In genomic region chr19:39970424-39970673, GRCh38 we compare ENCODE assay signal across 8 cellular contexts. TPM values are rescaled to one million over a fixed set of nuclear protein-coding genes. Genes with fewer than 3 reads are reported as not detected.
DNase-seq lines count a peak whose midpoint lies in the region; ATAC-seq and TF ChIP-seq lines count a peak whose summit lies in the region.

No MANE protein-coding gene starts in this region.

- peak; percentile 28 for DNase-seq in DMS153 (lab: John Stamatoyannopoulos, UW)
- DNase-seq in HCT116 (ENCODE audit: low read depth, low spot score): no peak
- DNase-seq in RWPE2 (ENCODE audit: low spot score): no peak
- no peak for DNase-seq in epithelial cell of proximal tubule (ENCODE audit: low read depth)
- DNase-seq in omental fat pad (ENCODE audit: low spot score): no peak
- no peak for DNase-seq in GOT3 (lab: John Stamatoyannopoulos, UW)
- DNase-seq in ureter (ENCODE audit: low spot score): no peak
- DNase-seq in HT-29 (ENCODE audit: low spot score): no peak

- H3K27ac ChIP-seq in HCT116 (ENCODE audit: low read depth, low read length) (peak overlapping the region; percentile 82), RWPE2 (ENCODE audit: poor library complexity, severe bottlenecking) (peak overlapping the region; percentile 62)

- peaks cover 6 to 18% of the 10 kb centered on the region in 2 experiments for H3K4me1 ChIP-seq in HCT116 (ENCODE audit: control insufficient read depth in 1 of 2, insufficient read depth in 2 of 2, low read length in 2 of 2)
- peaks cover 13% of the 10 kb centered on the region for H3K4me1 ChIP-seq in RWPE2 (ENCODE audit: insufficient read depth, poor library complexity, severe bottlenecking)

- H3K4me3 ChIP-seq in HCT116 (replicated peaks in 1 of 2; ENCODE audit: low read depth in 1 of 2, low read length in 2 of 2): peak overlapping the region; percentile 62 to 100
- H3K4me3 ChIP-seq in RWPE2 (ENCODE audit: severe bottlenecking): peak overlapping the region; percentile 63
- peak overlapping the region; percentile 71 for H3K4me3 ChIP-seq in epithelial cell of proximal tubule (ENCODE audit: low read depth, low read length)

- CTCF ChIA-PET in HCT116 (lab: Charles Lee): interaction anchor here (1.2 to 1.7 kb wide), 8 partner anchors 9 to 247 kb away, joined by 3 to 10 read pairs (median 4); partner anchors contain the start of genes FBL and TTC9B

- BruUV-seq in HCT116 (replicated peaks; lab: Mats Ljungman, UMichigan): TSS peak; percentile 79

- H4K20me1 ChIP-seq in HCT116 (ENCODE audit: insufficient read depth): no peaks in the 10 kb centered on the region

- peak overlapping the region; percentile 99 for H3K9ac ChIP-seq in HCT116 (ENCODE audit: low read length)

- intact Hi-C loops in HCT116 (cut with micrococcal nuclease): loop anchor here (2.0 kb wide), 1 partner anchor 178 kb away; no protein-coding TSS in a partner anchor

- H3K79me2 ChIP-seq in HCT116 (ENCODE audit: insufficient read depth, low read length): peaks cover 58% of the 10 kb centered on the region

- H3K9me3 ChIP-seq in HCT116 (ENCODE audit: control insufficient read depth in 1 of 2, insufficient read depth in 1 of 2, low read depth in 1 of 2, low read length in 2 of 2): no peaks in the 10 kb centered on the region
- no peaks in the 10 kb centered on the region for H3K9me3 ChIP-seq in RWPE2 (ENCODE audit: severe bottlenecking)

- H2AFZ ChIP-seq in HCT116 (ENCODE audit: low read depth, low read length, poor library complexity, severe bottlenecking): no peak overlapping the region

- no peaks in the 10 kb centered on the region for H3K9me2 ChIP-seq in HCT116 (ENCODE audit: insufficient read depth)

- H3K36me3 ChIP-seq in HCT116 (ENCODE audit: control insufficient read depth in 1 of 2, insufficient read depth in 2 of 2, low read length in 2 of 2) (peaks cover 27 to 28% of the 10 kb centered on the region in 2 experiments), RWPE2 (ENCODE audit: low read depth) (peaks cover 40% of the 10 kb centered on the region)

- H3K4me2 ChIP-seq in HCT116 (ENCODE audit: low read length): peak overlapping the region; percentile 99

- POLR2A ChIA-PET in HCT116 (lab: Charles Lee): interaction anchor here (0.6 to 1.5 kb wide), 8 partner anchors 9 to 535 kb away, joined by 3 to 7 read pairs (median 4); partner anchors contain the start of genes RPS16, ZNF546 and ZNF780A

- no peak for ATAC-seq in HCT116
- peak; percentile 19 for ATAC-seq in RWPE2 (ENCODE audit: low read depth)
- ATAC-seq in omental fat pad (ENCODE audit: low FRiP score): peak; percentile 8

- no peaks in the 10 kb centered on the region for H3K27me3 ChIP-seq in HCT116 (ENCODE audit: insufficient read depth, low read length)
- no peaks in the 10 kb centered on the region for H3K27me3 ChIP-seq in RWPE2 (ENCODE audit: insufficient read depth, poor library complexity, severe bottlenecking)

- TF ChIP-seq CTCF in HCT116 (IDR thresholded peaks at IDR 0.05 in 2 of 3, conservative IDR thresholded peaks at IDR 0.05 in 1 of 3; ENCODE audit: borderline replicate concordance in 1 of 3, insufficient read depth in 1 of 3, low read depth in 2 of 3, low read length in 2 of 3) (no peak), RWPE2 (IDR thresholded peaks at IDR 0.05; ENCODE audit: poor library complexity, severe bottlenecking) (no peak), epithelial cell of proximal tubule (conservative IDR thresholded peaks at IDR 0.05; ENCODE audit: low read depth, low read length) (no peak), omental fat pad (IDR thresholded peaks at IDR 0.05) (no peak)

- TF ChIP-seq POLR2A in HCT116 (IDR thresholded peaks at IDR 0.05; ENCODE audit: borderline replicate concordance, extremely low read depth, insufficient read depth, insufficient read length): no peak

- TF ChIP-seq RAD21 in HCT116 (IDR thresholded peaks at IDR 0.05; ENCODE audit: low read depth): no peak

- RAD21 ChIA-PET in HCT116 (lab: Charles Lee; ENCODE audit: low non-redundant PET in 1 of 2, low total read pairs in 2 of 2, uncharacterized antibody in 2 of 2, unreplicated experiment in 2 of 2): no interaction called here

TF ChIP-seq in HCT116, 20 proteins besides CTCF, POLR2A, EP300 and RAD21:
- no peak for TF ChIP-seq ZFX (IDR thresholded peaks at IDR 0.05)
- TF ChIP-seq EZH2 (IDR thresholded peaks at IDR 0.05): no peak
- no peak for TF ChIP-seq ZBTB33 (IDR thresholded peaks at IDR 0.05; ENCODE audit: extremely low read depth, insufficient replicate concordance, low read length)

RNA-seq across cellular contexts. Expression of gene PSMC4, which starts 0.6 kb away (rescaled TPM):
- total RNA-seq in HCT116 (2021; ENCODE audit: unreplicated experiment): 120 TPM
- polyA plus RNA-seq in HCT116 (2012): 136 and 141 TPM in 2 replicates
- 126 and 199 TPM in 2 replicates for total RNA-seq in epithelial cell of proximal tubule
- 100 to 1,000 TPM in 1 of 4 donors, 10 to 100 TPM in 3; 52.6 to 141 (median 75.4) TPM for total RNA-seq in omental fat pad
- 97.6 TPM for total RNA-seq in ureter
- total RNA-seq in HT-29 (2014; rRNA removed; shearing (Covaris generic)): 284 and 351 TPM in 2 replicates

RNA-seq across cellular contexts. Expression of gene ZNF546, which starts 26.5 kb away (rescaled TPM):
- total RNA-seq in HCT116 (2021; ENCODE audit: unreplicated experiment): 0.64 TPM
- 0.04 and 0.17 TPM in 2 replicates for polyA plus RNA-seq in HCT116 (2012)
- total RNA-seq in epithelial cell of proximal tubule: 0.17 and 0.87 TPM in 2 replicates
- 10 to 100 TPM in 1 of 4 donors, 1 to 10 TPM in 3; 1.4 to 11.8 (median 6.7) TPM for total RNA-seq in omental fat pad
- 7.9 TPM for total RNA-seq in ureter
- total RNA-seq in HT-29 (2014; rRNA removed; shearing (Covaris generic)): not detected in 2 replicates

RNA-seq across cellular contexts. Expression of gene FCGBP, which starts 35.9 kb away (rescaled TPM):
- 5.7 TPM for total RNA-seq in HCT116 (2021; ENCODE audit: unreplicated experiment)
- polyA plus RNA-seq in HCT116 (2012): 2.0 and 2.4 TPM in 2 replicates
- 0.07 and 0.17 TPM in 2 replicates for total RNA-seq in epithelial cell of proximal tubule
- 100 to 1,000 TPM in 1 of 4 donors, 10 to 100 TPM in 3; 12.5 to 197 (median 29.3) TPM for total RNA-seq in omental fat pad
- 37.0 TPM for total RNA-seq in ureter
- 10.1 and 14.8 TPM in 2 replicates for total RNA-seq in HT-29 (2014; rRNA removed; shearing (Covaris generic))
